Comparison of ENCODE assay signal across 34 cellular contexts in the genomic region with DNA sequence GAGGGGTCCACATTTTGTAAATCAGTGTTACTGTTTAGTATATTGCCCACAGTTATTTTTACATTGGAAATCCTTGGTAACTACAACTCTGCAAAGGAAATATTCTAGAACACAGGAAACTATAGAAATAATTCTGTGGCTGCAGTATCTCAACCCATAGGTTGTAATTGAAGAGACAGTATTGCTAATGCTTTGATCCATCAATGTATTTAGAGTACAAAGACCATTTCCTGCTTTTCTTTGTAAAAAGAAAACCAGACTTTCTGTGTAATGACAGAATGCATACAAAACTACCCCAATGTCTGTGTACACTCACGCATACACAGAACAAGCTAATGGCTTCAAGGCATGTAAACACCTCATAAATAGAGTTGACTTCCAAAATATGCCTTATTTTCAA.
"Had no signal": no experiment of that assay in that cellular context is flagged by ENCODE, and none has a peak within 500 bp of the region (broad histone marks: within the 10 kb centered on the region; RNA-seq: fewer than 3 reads in every experiment).

No MANE protein-coding gene starts in this region.

- H3K4me3 ChIP-seq: MG63 had no signal

- DNase-seq: Karpas-422, Kasumi-1, KG1, MG63, MM.1S, MV-4-11, NCI-H1048, NCI-H1092, NCI-H1092 treated with DMSO at 0.1 percent for 48 hours, NCI-H1105, NCI-H1105 treated with DMSO at 0.1 percent for 48 hours, NCI-H1417, NCI-H1417 treated with DMSO at 0.1 percent for 48 hours, NCI-H1436, NCI-H1436 treated with DMSO at 0.1 percent for 48 hours, NCI-H146, NCI-H1694, NCI-H187, NCI-H187 treated with DMSO at 0.1 percent for 48 hours, NCI-H2029, NCI-H2029 treated with DMSO at 0.1 percent for 48 hours, NCI-H2081, NCI-H2081 treated with DMSO at 0.1 percent for 48 hours, NCI-H2107, NCI-H2171, NCI-H2171 treated with DMSO at 0.1 percent for 48 hours, NCI-H2227 treated with DMSO at 0.1 percent for 48 hours, NCI-H226, NCI-H345, NCI-H446, NCI-H446 treated with DMSO at 0.1 percent for 48 hours, NCI-H510A, NCI-H510A treated with DMSO at 0.1 percent for 48 hours had no signal

- H3K27ac ChIP-seq: KMS-11 had no signal

- H3K36me3 ChIP-seq: MG63 had no signal

- H3K4me2 ChIP-seq: KMS-11 had no signal

- H3K9ac ChIP-seq: KMS-11 had no signal

- H3K27me3 ChIP-seq: MG63 had no signal
